ENCODE assay signal across 18 cellular contexts in the genomic region with DNA sequence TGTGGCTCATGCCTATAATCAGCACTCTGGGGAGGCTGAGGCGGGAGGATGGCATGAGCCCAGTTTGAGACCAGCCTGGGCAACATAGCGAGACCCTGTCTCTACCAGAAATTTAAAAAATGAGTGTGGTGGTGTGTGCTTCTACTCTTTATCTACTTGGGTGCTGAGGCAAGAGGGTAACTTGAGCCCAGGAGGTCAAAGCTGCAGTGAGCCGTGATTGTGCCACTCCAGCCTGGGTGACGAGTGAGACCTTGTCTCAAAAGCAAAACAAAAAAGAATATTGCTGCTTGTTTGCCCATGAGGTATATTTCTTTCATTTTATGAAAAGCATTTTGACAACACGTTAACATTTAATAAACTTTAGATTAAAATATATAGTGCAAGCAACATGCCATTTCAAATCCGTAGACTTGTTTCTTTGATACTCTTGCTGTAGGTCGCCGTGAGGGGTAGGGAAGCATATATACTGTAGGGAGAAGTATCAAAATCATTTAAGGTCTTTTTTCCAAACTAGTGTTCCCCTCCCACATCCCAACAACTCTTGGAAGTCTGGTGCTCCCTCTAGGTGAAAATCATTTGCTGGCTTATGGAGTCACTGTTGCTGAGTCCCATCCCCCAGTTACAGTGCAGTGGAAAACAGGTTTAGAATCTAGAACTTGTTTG. TPM values are rescaled to one million over a fixed set of nuclear protein-coding genes. Genes with fewer than 3 reads are reported as not detected.
DNase-seq lines count a peak whose midpoint lies in the region; ATAC-seq, FAIRE-seq and TF ChIP-seq lines count a peak whose summit lies in the region.
"Had no signal": no experiment of that assay in that cellular context is flagged by ENCODE, and none has a peak within 500 bp of the region (broad histone marks: within the 10 kb centered on the region; RNA-seq: fewer than 3 reads in every experiment).

No MANE protein-coding gene starts in this region.

- POLR2A ChIA-PET in SK-N-SH (lab: Yijun Ruan, JAX) = interaction anchor here (0.6 to 0.7 kb wide), 2 partner anchors 41 to 272 kb away, joined by 3 read pairs; no protein-coding TSS in a partner anchor
- POLR2A ChIA-PET in H1 (lab: Charles Lee; ENCODE audit: partially characterized antibody) = interaction anchor here (2.1 kb wide), 1 partner anchor 26 kb away, joined by 13 read pairs; a partner anchor contains a TSS

- H4K5ac ChIP-seq in H1 (ENCODE audit: insufficient read length, low read depth, low read length) = no peak overlapping the region

- H3K4me1 Mint-ChIP-seq in T-helper 17 cell = peaks cover 2% of the 10 kb centered on the region
- H3K4me1 Mint-ChIP-seq: GM23338 had no signal

- 97% methylated on average over 8 of the region's 8 CpGs for WGBS in SK-N-SH (ENCODE audit: low lambda C conversion rate)
- WGBS in H1 (ENCODE audit: extremely low coverage in 1 of 2, insufficient coverage in 1 of 2, insufficient read length in 1 of 2, insufficient replicate concordance in 2 of 2, low coverage in 1 of 2, low lambda C conversion rate in 2 of 2, missing lambda C conversion rate in 1 of 2), 2 experiments = 92% methylated on average over 8 of the region's 8 CpGs; no CpG with 5 or more reads in 1 of the 2 experiments

- no peak overlapping the region for H3K4me3 ChIP-seq in SK-N-SH (ENCODE audit: low read depth in 2 of 2, low read length in 1 of 2)
- no peak overlapping the region for H3K4me3 ChIP-seq in H1 (ENCODE audit: extremely low read depth in 1 of 4, insufficient read depth in 2 of 4, low read depth in 3 of 4, low read length in 4 of 4)
- H3K4me3 ChIP-seq: BLaER1 treated with 17β-estradiol and CSF1 and Interleukin-3, amounts not matched to agents 10 nM and 100 nM; GM23338; HAP-1 had no signal

- H3K9me2 ChIP-seq in SK-N-SH = no peaks in the 10 kb centered on the region

- H2AFZ ChIP-seq in SK-N-SH (ENCODE audit: low read depth) = no peak overlapping the region
- H2AFZ ChIP-seq in H1 (ENCODE audit: low read length) = no peak overlapping the region
- H2AFZ ChIP-seq: GM23338 had no signal

- H3K9ac ChIP-seq in SK-N-SH = no peak overlapping the region
- no peak overlapping the region for H3K9ac ChIP-seq in H1 (replicated peaks in 1 of 4; ENCODE audit: extremely low read depth in 1 of 4, low read depth in 3 of 4, low read length in 3 of 4)
- H3K9ac ChIP-seq: BLaER1 treated with 17β-estradiol and CSF1 and Interleukin-3, amounts not matched to agents 10 nM and 100 nM had no signal

- no peak overlapping the region for H3K18ac ChIP-seq in H1 (ENCODE audit: extremely low read depth, low read length)

- H3K4me1 ChIP-seq in SK-N-SH (ENCODE audit: control insufficient read depth in 1 of 2, insufficient read depth in 2 of 2, low read depth in 1 of 2, low read length in 1 of 2) (peaks cover 9 to 11% of the 10 kb centered on the region in 2 experiments; a peak in 3 of 4 replicates), H1 (replicated peaks in 1 of 4; ENCODE audit: control insufficient read depth in 3 of 4, insufficient read depth in 4 of 4, low read length in 3 of 4) (no peaks in the 10 kb centered on the region)
- H3K4me1 ChIP-seq: HAP-1 had no signal

- FAIRE-seq in H1 (lab: Jason Lieb, UNC) = no peak
- FAIRE-seq: G401.6 had no signal

- no peak overlapping the region for H3K4ac ChIP-seq in H1 (replicated peaks; ENCODE audit: insufficient read length, low read depth, low read length)

- peaks cover 14% of the 10 kb centered on the region for H3K36me3 Mint-ChIP-seq in T-helper 17 cell (ENCODE audit: low read depth)

- H3K4me2 ChIP-seq in SK-N-SH (no peak overlapping the region), H1 (ENCODE audit: insufficient read depth in 1 of 2, low read depth in 2 of 2, low read length in 2 of 2) (no peak overlapping the region)
- H3K4me2 ChIP-seq: BLaER1 treated with 17β-estradiol and CSF1 and Interleukin-3, amounts not matched to agents 10 nM and 100 nM; GM23338 had no signal

- H3K36me3 ChIP-seq in SK-N-SH (replicated peaks in 1 of 2; ENCODE audit: control insufficient read depth in 1 of 2, insufficient read depth in 2 of 2, low read length in 1 of 2) (peaks cover 62% of the 10 kb centered on the region in 2 experiments), H1 (ENCODE audit: control insufficient read depth in 2 of 4, insufficient read depth in 4 of 4, low read length in 3 of 4) (peaks cover 12 to 41% (median 26%) of the 10 kb centered on the region in 4 experiments)

- no peak overlapping the region for H3K27ac ChIP-seq in SK-N-SH (ENCODE audit: low read depth in 2 of 2, low read length in 1 of 2)
- no peak overlapping the region for H3K27ac ChIP-seq in H1 (ENCODE audit: low read depth, low read length)
- H3K27ac ChIP-seq: BLaER1 treated with 17β-estradiol and CSF1 and Interleukin-3, amounts not matched to agents 10 nM and 100 nM had no signal

- no peak overlapping the region for H3K56ac ChIP-seq in H1 (replicated peaks; ENCODE audit: insufficient read length, low read depth, low read length)

- H3K27me3 ChIP-seq in SK-N-SH (ENCODE audit: insufficient read depth) (no peaks in the 10 kb centered on the region), H1 (replicated peaks in 1 of 4; ENCODE audit: control insufficient read depth in 3 of 4, extremely low read depth in 1 of 4, insufficient read depth in 3 of 4, low read length in 3 of 4) (no peaks in the 10 kb centered on the region)
- H3K27me3 ChIP-seq: BLaER1 treated with 17β-estradiol and CSF1 and Interleukin-3, amounts not matched to agents 10 nM and 100 nM had no signal

- peak overlapping the region; percentile 12 for H3K27ac Mint-ChIP-seq in T-helper 17 cell
- H3K27ac Mint-ChIP-seq: GM23338 had no signal

- no peak overlapping the region for H2AK5ac ChIP-seq in H1 (ENCODE audit: low read depth, low read length)

- TF ChIP-seq RAD21 in SK-N-SH (IDR thresholded peaks at IDR 0.05; ENCODE audit: low read length) (no peak), H1 (IDR thresholded peaks at IDR 0.05 in 1 of 2, conservative IDR thresholded peaks at IDR 0.05 in 1 of 2; ENCODE audit: low read depth in 2 of 2, low read length in 2 of 2) (no peak)

- no peak overlapping the region for H4K8ac ChIP-seq in H1 (ENCODE audit: extremely low read depth, insufficient read depth, low read length)

- no peak for TF ChIP-seq CTCF in SK-N-SH (IDR thresholded peaks at IDR 0.05)
- TF ChIP-seq CTCF in H1 (IDR thresholded peaks at IDR 0.05; ENCODE audit: control extremely low read depth in 1 of 3, insufficient read depth in 1 of 3, low read depth in 1 of 3, low read length in 3 of 3) = no peak

- no peak overlapping the region for H2BK15ac ChIP-seq in H1 (ENCODE audit: low read length)

- no peak overlapping the region for H2BK20ac ChIP-seq in H1 (ENCODE audit: low read length)

- H3K23me2 ChIP-seq in H1 (ENCODE audit: low read depth, low read length) = no peaks in the 10 kb centered on the region

- no peak overlapping the region for H4K91ac ChIP-seq in H1 (replicated peaks; ENCODE audit: insufficient read length, low read length)

- no peak overlapping the region for H3K23ac ChIP-seq in H1 (ENCODE audit: insufficient read length)

- H3K4me3 Mint-ChIP-seq in T-helper 17 cell = peak overlapping the region; percentile 36
- H3K4me3 Mint-ChIP-seq: GM23338 had no signal

- H3K79me2 ChIP-seq in SK-N-SH (ENCODE audit: insufficient read depth) (peaks cover 15% of the 10 kb centered on the region), H1 (ENCODE audit: control insufficient read depth in 1 of 2, insufficient read depth in 2 of 2, low read length in 2 of 2) (0 out of 4 replicates have a peak, but pooled peaks cover 0 to 2% of the 10 kb centered on the region in 2 experiments)

- DNase-seq in SK-N-SH (no peak), T-helper 17 cell (no peak), H1 (ENCODE audit: low read depth in 1 of 2, low spot score in 2 of 2) (no peak), NCI-H82 (lab: John Stamatoyannopoulos, UW) (no peak)
- DNase-seq: 8988T; ACHN; Calu3; CD4-positive, CD25-positive, alpha-beta regulatory T cell; DMS153; DMS79 treated with DMSO at 0.1 percent for 48 hours; EL had no signal

- no peaks in the 10 kb centered on the region for H3K27me3 Mint-ChIP-seq in T-helper 17 cell
- H3K27me3 Mint-ChIP-seq: CD4-positive, CD25-positive, alpha-beta regulatory T cell had no signal

- peaks cover 47% of the 10 kb centered on the region for H3F3A ChIP-seq in SK-N-SH (replicated peaks; ENCODE audit: insufficient read depth)

- H2BK12ac ChIP-seq in H1 (ENCODE audit: low read depth, low read length) = no peak overlapping the region

- CTCF ChIA-PET in SK-N-SH (lab: Yijun Ruan, JAX) = interaction anchor here (1.5 kb wide), 2 partner anchors 9 to 31 kb away, joined by 3 to 4 read pairs; no protein-coding TSS in a partner anchor
- CTCF ChIA-PET in H1 (lab: Charles Lee; ENCODE audit: partially characterized antibody) = interaction anchor here (1.2 kb wide), 1 partner anchor 20 kb away, joined by 4 read pairs; no protein-coding TSS in a partner anchor

- H4K20me1 ChIP-seq in SK-N-SH (ENCODE audit: insufficient read depth) (peaks cover 10% of the 10 kb centered on the region; the same call in 1 of the 2 replicates), H1 (replicated peaks in 1 of 2; ENCODE audit: control insufficient read depth in 1 of 2, insufficient read depth in 2 of 2, low read length in 2 of 2) (peaks cover 0 to 2% of the 10 kb centered on the region in 2 experiments)

- no peak; a peak in 1 of 3 replicates for TF ChIP-seq POLR2A in H1 (IDR thresholded peaks at IDR 0.05; ENCODE audit: control extremely low read depth in 1 of 2, low read depth in 2 of 2, low read length in 2 of 2)

- no peak for ATAC-seq in SK-N-SH treated with all-trans-retinoic acid at 6 μM for 48 hours
- no peak for ATAC-seq in T-helper 17 cell
- no peak for ATAC-seq in GM19324 (IDR thresholded peaks at IDR 0.05; ENCODE audit: low FRiP score, unreplicated experiment)
- ATAC-seq in HG02973 (IDR thresholded peaks at IDR 0.05; ENCODE audit: unreplicated experiment) = no peak
- ATAC-seq: GM23338 had no signal

- no peak for TF ChIP-seq EP300 in SK-N-SH (IDR thresholded peaks at IDR 0.05; ENCODE audit: borderline replicate concordance in 1 of 2, low read depth in 1 of 2, low read length in 1 of 2)
- no peak for TF ChIP-seq EP300 in H1 (IDR thresholded peaks at IDR 0.05; ENCODE audit: borderline replicate concordance in 1 of 2, low read depth in 2 of 2, low read length in 2 of 2)

- H3K79me1 ChIP-seq in H1 (ENCODE audit: low read depth, low read length) = no peaks in the 10 kb centered on the region; the same call in 1 of the 2 replicates

- H2BK120ac ChIP-seq in H1 (replicated peaks; ENCODE audit: low read depth, low read length) = no peak overlapping the region

- H3K9me3 ChIP-seq in SK-N-SH (no peaks in the 10 kb centered on the region), T-helper 17 cell (ENCODE audit: control insufficient read depth, low read length, poor library complexity, severe bottlenecking) (no peaks in the 10 kb centered on the region), H1 (ENCODE audit: insufficient read depth in 2 of 2, low read depth in 1 of 2, low read length in 1 of 2) (no peaks in the 10 kb centered on the region)
- H3K9me3 ChIP-seq: BLaER1 treated with 17β-estradiol and CSF1 and Interleukin-3, amounts not matched to agents 10 nM and 100 nM; HAP-1 had no signal

- no peak overlapping the region for H2BK5ac ChIP-seq in H1 (ENCODE audit: low read depth, low read length)

- H3K14ac ChIP-seq in H1 (ENCODE audit: insufficient read length) = no peak overlapping the region

RNA-seq across cellular contexts. Expression of a gene that starts 4.3 kb away (rescaled TPM):
- polyA plus RNA-seq in SK-N-SH (2012; rRNA removed) (1.0 and 1.1 TPM in 2 replicates), H1 (2011; rRNA removed) (0.16 and 0.33 TPM in 2 replicates)
- polyA plus RNA-seq in SK-N-SH (2012; cell fraction: cytosol; rRNA removed) = 0.42 and 0.57 TPM in 2 replicates
- polyA plus RNA-seq in SK-N-SH (2012; cell fraction: nucleus; rRNA removed) = 2.0 and 6.1 TPM in 2 replicates
- total RNA-seq in T-helper 17 cell = 1 to 10 TPM; 7.5 to 8.9 TPM
- 1.1 and 2.2 TPM in 2 replicates for total RNA-seq in H1 (2021; fragmentation: NEBNext Ultra II Directional; extraction: Animal tissue kit (Norgen Biotek cat#: 25700))
- 0.61 TPM for polyA plus RNA-seq in H1 (2011; cell fraction: cytosol; rRNA removed)
- polyA plus RNA-seq in H1 (2011; cell fraction: nucleus; rRNA removed) = 0.54 TPM
- polyA plus RNA-seq in H1 (2012, experiment 1 of 2) = 0.64 to 2.3 TPM (median 0.90 TPM) in 4 replicates
- polyA plus RNA-seq in H1 (2012, experiment 2 of 2) = not detected
- polyA plus RNA-seq in H1 (2013, experiment 1 of 2) = 0.87 TPM
- 1.2 TPM for polyA plus RNA-seq in H1 (2013, experiment 2 of 2)
- not detected in 2 replicates for polyA minus RNA-seq in H1 (2011; rRNA and poly(A)+ RNA removed)
- not detected for polyA minus RNA-seq in H1 (2011; cell fraction: cytosol; rRNA and poly(A)+ RNA removed)
- 1.3 TPM for polyA minus RNA-seq in H1 (2011; cell fraction: nucleus; rRNA and poly(A)+ RNA removed)

RNA-seq across cellular contexts. Expression of a gene that starts 26.3 kb away (rescaled TPM):
- polyA plus RNA-seq in SK-N-SH (2012; rRNA removed) = 31.0 and 39.7 TPM in 2 replicates
- 33.1 and 38.6 TPM in 2 replicates for polyA plus RNA-seq in SK-N-SH (2012; cell fraction: cytosol; rRNA removed)
- 49.1 and 103 TPM in 2 replicates for polyA plus RNA-seq in SK-N-SH (2012; cell fraction: nucleus; rRNA removed)
- 100 to 1,000 TPM; 269 to 276 TPM for total RNA-seq in T-helper 17 cell
- total RNA-seq in H1 (2021; fragmentation: NEBNext Ultra II Directional; extraction: Animal tissue kit (Norgen Biotek cat#: 25700)) = 50.4 and 50.5 TPM in 2 replicates
- 17.1 and 23.0 TPM in 2 replicates for polyA plus RNA-seq in H1 (2011; rRNA removed)
- 35.7 TPM for polyA plus RNA-seq in H1 (2011; cell fraction: cytosol; rRNA removed)
- polyA plus RNA-seq in H1 (2011; cell fraction: nucleus; rRNA removed) = 35.8 TPM
- 21.6 to 48.4 TPM (median 26.3 TPM) in 4 replicates for polyA plus RNA-seq in H1 (2012, experiment 1 of 2)
- 3.2 TPM for polyA plus RNA-seq in H1 (2012, experiment 2 of 2)
- polyA plus RNA-seq in H1 (2013, experiment 1 of 2) = 31.7 TPM
- 31.0 TPM for polyA plus RNA-seq in H1 (2013, experiment 2 of 2)
- 30.4 and 42.0 TPM in 2 replicates for polyA minus RNA-seq in H1 (2011; rRNA and poly(A)+ RNA removed)
- 19.4 TPM for polyA minus RNA-seq in H1 (2011; cell fraction: cytosol; rRNA and poly(A)+ RNA removed)
- polyA minus RNA-seq in H1 (2011; cell fraction: nucleus; rRNA and poly(A)+ RNA removed) = 72.0 TPM
